8 cellular contexts compared by ENCODE assay signal in the genomic region with DNA sequence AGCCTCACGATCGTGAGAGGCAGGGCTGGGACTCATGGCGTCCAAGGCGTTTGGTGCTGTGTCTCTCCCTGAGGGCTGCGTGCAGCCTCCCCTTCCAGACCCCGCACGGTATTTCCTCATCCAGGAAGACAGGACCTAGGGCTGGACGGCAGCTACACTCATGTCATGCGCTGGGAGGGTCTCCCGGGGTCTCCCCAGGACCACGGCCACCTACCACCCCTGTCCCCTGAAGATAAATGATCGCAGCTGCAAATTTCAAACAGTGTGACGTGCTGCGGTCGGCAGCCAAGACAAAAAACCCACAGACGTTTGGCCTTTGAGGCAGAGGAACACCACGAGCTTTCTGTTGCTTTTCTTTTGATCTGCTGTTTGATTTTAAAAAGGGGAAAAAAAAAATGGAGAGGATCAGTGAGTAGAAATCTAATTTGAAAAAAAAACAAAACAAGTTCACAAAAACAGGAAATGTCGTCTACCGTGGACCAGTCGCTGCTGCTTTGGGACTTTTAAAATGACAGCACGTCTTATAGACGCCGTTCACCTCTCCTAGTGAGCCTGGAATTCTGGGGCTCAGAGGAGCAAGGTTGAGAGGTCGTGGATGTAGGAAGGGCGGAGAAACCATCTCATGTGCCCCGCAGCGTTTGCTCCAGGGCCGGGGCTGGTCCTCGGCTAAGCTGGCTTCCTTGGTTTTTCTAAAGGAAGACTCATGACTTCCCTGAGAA.
A peak's percentile ranks its signal among the peaks of the same experiment; 100 is the strongest.
DNase-seq lines count a peak whose midpoint lies in the region; ATAC-seq and TF ChIP-seq lines count a peak whose summit lies in the region.

No MANE protein-coding gene starts in this region.

- H3K27me3 Mint-ChIP-seq in activated B cell treated with CpG ODN at 0.5 μM for 24 hours, result no peaks in the 10 kb centered on the region
- H3K27me3 Mint-ChIP-seq in natural killer cell treated with Interleukin-12 subunit alpha and Interleukin-12 subunit beta and Interleukin-15 and Interleukin-18, amount 100 ng/mL, for 72 hours, result no peaks in the 10 kb centered on the region

- H3K9me3 Mint-ChIP-seq in activated B cell treated with CpG ODN at 0.5 μM for 24 hours, result no peaks in the 10 kb centered on the region
- H3K9me3 Mint-ChIP-seq in natural killer cell treated with Interleukin-12 subunit alpha and Interleukin-12 subunit beta and Interleukin-15 and Interleukin-18, amount 100 ng/mL, for 72 hours, result no peaks in the 10 kb centered on the region

- no peaks in the 10 kb centered on the region for H3K36me3 ChIP-seq in colonic mucosa
- H3K36me3 ChIP-seq in testis (ENCODE audit: low read depth, missing control alignments), result no peaks in the 10 kb centered on the region
- H3K36me3 ChIP-seq in BE2C, result no peaks in the 10 kb centered on the region

- TF ChIP-seq POLR2A in testis (IDR thresholded peaks at IDR 0.05), result no peak

- H3K4me1 ChIP-seq in colonic mucosa (no peaks in the 10 kb centered on the region), testis (peaks cover 7% of the 10 kb centered on the region), BE2C (peaks cover 73% of the 10 kb centered on the region)

- H3K4me3 ChIP-seq in colonic mucosa, result peak overlapping the region; percentile 3
- H3K4me3 ChIP-seq in testis, result no peak overlapping the region
- no peak overlapping the region for H3K4me3 ChIP-seq in BE2C (ENCODE audit: low read depth, low read length)

- peaks cover 1% of the 10 kb centered on the region for H3K36me3 Mint-ChIP-seq in activated B cell treated with CpG ODN at 0.5 μM for 24 hours (ENCODE audit: low read depth)
- H3K36me3 Mint-ChIP-seq in natural killer cell treated with Interleukin-12 subunit alpha and Interleukin-12 subunit beta and Interleukin-15 and Interleukin-18, amount 100 ng/mL, for 72 hours, result peaks cover 4% of the 10 kb centered on the region

- peak overlapping the region; percentile 75 for H3K4me3 Mint-ChIP-seq in activated B cell treated with CpG ODN at 0.5 μM for 24 hours
- H3K4me3 Mint-ChIP-seq in natural killer cell treated with Interleukin-12 subunit alpha and Interleukin-12 subunit beta and Interleukin-15 and Interleukin-18, amount 100 ng/mL, for 72 hours, result peak overlapping the region; percentile 87

- H3K4me1 Mint-ChIP-seq in activated B cell treated with CpG ODN at 0.5 μM for 24 hours, result peaks cover 62% of the 10 kb centered on the region
- peaks cover 54 to 80% of the 10 kb centered on the region in 2 donors for H3K4me1 Mint-ChIP-seq in natural killer cell treated with Interleukin-12 subunit alpha and Interleukin-12 subunit beta and Interleukin-15 and Interleukin-18, amount 100 ng/mL, for 72 hours (ENCODE audit: low read depth in 2 of 2)

- peak; percentile 63 for ATAC-seq in GM21390 (IDR thresholded peaks at IDR 0.05; ENCODE audit: unreplicated experiment)
- peak; percentile 57 for ATAC-seq in activated B cell treated with CpG ODN at 0.5 μM for 24 hours (ENCODE audit: low read depth)
- peak; percentile 70 to 71 for ATAC-seq in natural killer cell treated with Interleukin-12 subunit alpha and Interleukin-12 subunit beta and Interleukin-15 and Interleukin-18, amount 100 ng/mL, for 72 hours
- no peak for ATAC-seq in HG02870 (IDR thresholded peaks at IDR 0.05; ENCODE audit: unreplicated experiment)

- CTCF ChIA-PET in activated B cell treated with CpG ODN at 0.5 μM for 24 hours (lab: Charles Lee), result interaction anchor here (1.8 kb wide), 1 partner anchor 339 kb away, joined by 8 read pairs; no protein-coding TSS in a partner anchor

- TF ChIP-seq CTCF in activated B cell treated with CpG ODN at 0.5 μM for 24 hours (IDR thresholded peaks at IDR 0.05), result no peak
- no peak for TF ChIP-seq CTCF in colonic mucosa (IDR thresholded peaks at IDR 0.05)
- TF ChIP-seq CTCF in testis (IDR thresholded peaks at IDR 0.05), result no peak
- no peak for TF ChIP-seq CTCF in BE2C (IDR thresholded peaks at IDR 0.05; ENCODE audit: low read depth, low read length)

- peak overlapping the region; percentile 77 for H3K27ac Mint-ChIP-seq in activated B cell treated with CpG ODN at 0.5 μM for 24 hours
- peak overlapping the region; percentile 92 to 94 for H3K27ac Mint-ChIP-seq in natural killer cell treated with Interleukin-12 subunit alpha and Interleukin-12 subunit beta and Interleukin-15 and Interleukin-18, amount 100 ng/mL, for 72 hours

- peak overlapping the region in 1 of 2 donors; percentile 45 for H3K9ac ChIP-seq in colonic mucosa (ENCODE audit: low read depth in 2 of 2, low read length in 2 of 2)

- intact Hi-C loops in activated B cell treated with CpG ODN at 0.5 μM for 24 hours (cut with micrococcal nuclease) (loop anchor here (1.0 to 5.0 kb wide), 4 partner anchors 26 to 332 kb away; no protein-coding TSS in a partner anchor), colonic mucosa (cut with DNase I) (no loop called here), testis (cut with DNase I; ENCODE audit: low total_unique reads) (no loop called here)

- POLR2A ChIA-PET in activated B cell treated with CpG ODN at 0.5 μM for 24 hours (lab: Charles Lee), result interaction anchor here (0.6 to 2.3 kb wide), 15 partner anchors 12 to 388 kb away, joined by 3 to 10 read pairs (median 4); a partner anchor contains a TSS

- WGBS in testis, 2 donors, result 52 to 64% methylated on average over 25 to 29 of the region's 29 CpGs

- H3K9me3 ChIP-seq in colonic mucosa (no peaks in the 10 kb centered on the region), testis (no peaks in the 10 kb centered on the region), BE2C (no peaks in the 10 kb centered on the region)

- H3K27ac ChIP-seq in colonic mucosa, result peak overlapping the region; percentile 55
- H3K27ac ChIP-seq in testis, result peak overlapping the region; percentile 40 to 81

- H3K27me3 ChIP-seq in colonic mucosa, result no peaks in the 10 kb centered on the region
- no peaks in the 10 kb centered on the region for H3K27me3 ChIP-seq in testis
- H3K27me3 ChIP-seq in BE2C, result no peaks in the 10 kb centered on the region

- DNase-seq in activated B cell treated with CpG ODN at 0.5 μM for 24 hours, result peak; percentile 27
- DNase-seq in colonic mucosa, result peak; percentile 37
- no peak for DNase-seq in natural killer cell treated with Interleukin-12 subunit alpha and Interleukin-12 subunit beta and Interleukin-15 and Interleukin-18, amount 100 ng/mL, for 72 hours (ENCODE audit: low spot score)
- DNase-seq in testis, result peak; percentile 37
- DNase-seq in HCEC 1CT, result no peak
- DNase-seq in BE2C, result no peak

Comparison
In these comparisons a context has a peak if more than half of its experiments do, and no peak if none do; other contexts are left out.
1. DNase-seq: peak in activated B cell treated with CpG ODN at 0.5 μM for 24 hours (single experiment), colonic mucosa (single experiment) and testis (single experiment); none in natural killer cell treated with Interleukin-12 subunit alpha and Interleukin-12 subunit beta and Interleukin-15 and Interleukin-18, amount 100 ng/mL, for 72 hours (single experiment), HCEC 1CT (single experiment) and BE2C (single experiment).